ENCODE assay signal across 1 cellular context in the genomic region with DNA sequence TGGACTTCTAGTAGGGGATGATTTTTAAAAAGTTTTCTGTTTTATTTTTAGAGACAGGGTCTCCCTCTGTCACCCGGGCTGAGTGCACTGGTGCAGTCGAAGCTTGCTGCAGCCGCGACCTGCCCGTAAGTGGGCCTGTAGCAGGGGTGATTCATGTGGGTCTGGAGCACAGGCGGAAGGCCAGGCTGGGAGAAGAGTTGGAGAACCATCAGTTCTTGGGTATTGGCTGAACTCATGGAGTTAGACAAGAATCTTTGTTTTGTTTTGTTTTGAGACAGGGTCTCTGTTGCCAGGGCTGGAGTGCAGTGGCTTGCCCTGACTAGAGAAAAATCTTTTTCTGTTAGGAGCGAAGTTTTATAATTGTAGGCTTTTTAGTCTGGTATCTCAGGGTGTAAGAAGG.
TF ChIP-seq lines count a peak whose summit lies in the region.

No MANE protein-coding gene starts in this region.

TF ChIP-seq in K562, 482 proteins besides CTCF, POLR2A, EP300 and RAD21:
- TF ChIP-seq RBFOX2 (IDR thresholded peaks at IDR 0.05; ENCODE audit: low read depth, low read length) (0 out of 2 replicates have a peak, but pooled peaks have one; percentile 46), JUND (IDR thresholded peaks at IDR 0.05; ENCODE audit: borderline replicate concordance, low read depth, low read length) (no peak), JUND (tag; IDR thresholded peaks at IDR 0.05; ENCODE audit: borderline replicate concordance, low read depth, low read length) (no peak), TAF7 (tag; IDR thresholded peaks at IDR 0.05) (no peak), HMG20B (CRISPR knock-in tag; IDR thresholded peaks at IDR 0.05) (no peak), MCM5 (IDR thresholded peaks at IDR 0.05; ENCODE audit: low read depth) (no peak)
- TF ChIP-seq, protein P1, sequence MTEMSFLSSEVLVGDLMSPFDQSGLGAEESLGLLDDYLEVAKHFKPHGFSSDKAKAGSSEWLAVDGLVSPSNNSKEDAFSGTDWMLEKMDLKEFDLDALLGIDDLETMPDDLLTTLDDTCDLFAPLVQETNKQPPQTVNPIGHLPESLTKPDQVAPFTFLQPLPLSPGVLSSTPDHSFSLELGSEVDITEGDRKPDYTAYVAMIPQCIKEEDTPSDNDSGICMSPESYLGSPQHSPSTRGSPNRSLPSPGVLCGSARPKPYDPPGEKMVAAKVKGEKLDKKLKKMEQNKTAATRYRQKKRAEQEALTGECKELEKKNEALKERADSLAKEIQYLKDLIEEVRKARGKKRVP (CRISPR knock-in tag; IDR thresholded peaks at IDR 0.05), result no peak
- TF ChIP-seq, protein P2, sequence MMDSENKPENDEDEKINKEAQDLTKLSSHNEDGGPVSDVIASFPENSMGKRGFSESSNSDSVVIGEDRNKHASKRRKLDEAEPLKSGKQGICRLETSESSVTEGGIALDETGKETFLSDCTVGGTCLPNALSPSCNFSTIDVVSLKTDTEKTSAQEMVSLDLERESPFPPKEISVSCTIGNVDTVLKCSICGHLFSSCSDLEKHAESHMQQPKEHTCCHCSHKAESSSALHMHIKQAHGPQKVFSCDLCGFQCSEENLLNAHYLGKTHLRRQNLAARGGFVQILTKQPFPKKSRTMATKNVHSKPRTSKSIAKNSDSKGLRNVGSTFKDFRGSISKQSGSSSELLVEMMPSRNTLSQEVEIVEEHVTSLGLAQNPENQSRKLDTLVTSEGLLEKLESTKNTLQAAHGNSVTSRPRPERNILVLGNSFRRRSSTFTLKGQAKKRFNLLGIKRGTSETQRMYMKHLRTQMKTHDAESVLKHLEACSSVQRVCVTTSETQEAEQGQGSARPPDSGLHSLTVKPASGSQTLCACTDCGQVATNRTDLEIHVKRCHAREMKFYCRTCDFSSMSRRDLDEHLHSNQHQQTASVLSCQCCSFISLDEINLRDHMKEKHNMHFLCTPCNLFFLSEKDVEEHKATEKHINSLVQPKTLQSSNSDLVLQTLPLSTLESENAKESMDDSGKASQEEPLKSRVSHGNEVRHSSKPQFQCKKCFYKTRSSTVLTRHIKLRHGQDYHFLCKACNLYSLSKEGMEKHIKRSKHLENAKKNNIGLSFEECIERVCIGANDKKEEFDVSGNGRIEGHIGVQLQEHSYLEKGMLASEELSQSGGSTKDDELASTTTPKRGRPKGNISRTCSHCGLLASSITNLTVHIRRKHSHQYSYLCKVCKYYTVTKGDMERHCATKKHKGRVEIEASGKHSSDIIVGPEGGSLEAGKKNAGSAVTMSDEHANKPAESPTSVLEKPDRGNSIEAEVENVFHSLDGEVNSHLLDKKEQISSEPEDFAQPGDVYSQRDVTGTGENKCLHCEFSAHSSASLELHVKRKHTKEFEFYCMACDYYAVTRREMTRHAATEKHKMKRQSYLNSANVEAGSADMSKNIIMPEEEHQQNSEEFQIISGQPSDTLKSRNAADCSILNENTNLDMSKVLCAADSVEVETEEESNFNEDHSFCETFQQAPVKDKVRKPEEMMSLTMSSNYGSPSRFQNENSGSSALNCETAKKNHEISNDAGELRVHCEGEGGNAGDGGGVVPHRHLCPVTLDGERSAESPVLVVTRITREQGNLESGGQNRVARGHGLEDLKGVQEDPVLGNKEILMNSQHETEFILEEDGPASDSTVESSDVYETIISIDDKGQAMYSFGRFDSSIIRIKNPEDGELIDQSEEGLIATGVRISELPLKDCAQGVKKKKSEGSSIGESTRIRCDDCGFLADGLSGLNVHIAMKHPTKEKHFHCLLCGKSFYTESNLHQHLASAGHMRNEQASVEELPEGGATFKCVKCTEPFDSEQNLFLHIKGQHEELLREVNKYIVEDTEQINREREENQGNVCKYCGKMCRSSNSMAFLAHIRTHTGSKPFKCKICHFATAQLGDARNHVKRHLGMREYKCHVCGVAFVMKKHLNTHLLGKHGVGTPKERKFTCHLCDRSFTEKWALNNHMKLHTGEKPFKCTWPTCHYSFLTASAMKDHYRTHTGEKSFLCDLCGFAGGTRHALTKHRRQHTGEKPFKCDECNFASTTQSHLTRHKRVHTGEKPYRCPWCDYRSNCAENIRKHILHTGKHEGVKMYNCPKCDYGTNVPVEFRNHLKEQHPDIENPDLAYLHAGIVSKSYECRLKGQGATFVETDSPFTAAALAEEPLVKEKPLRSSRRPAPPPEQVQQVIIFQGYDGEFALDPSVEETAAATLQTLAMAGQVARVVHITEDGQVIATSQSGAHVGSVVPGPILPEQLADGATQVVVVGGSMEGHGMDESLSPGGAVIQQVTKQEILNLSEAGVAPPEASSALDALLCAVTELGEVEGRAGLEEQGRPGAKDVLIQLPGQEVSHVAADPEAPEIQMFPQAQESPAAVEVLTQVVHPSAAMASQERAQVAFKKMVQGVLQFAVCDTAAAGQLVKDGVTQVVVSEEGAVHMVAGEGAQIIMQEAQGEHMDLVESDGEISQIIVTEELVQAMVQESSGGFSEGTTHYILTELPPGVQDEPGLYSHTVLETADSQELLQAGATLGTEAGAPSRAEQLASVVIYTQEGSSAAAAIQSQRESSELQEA (IDR thresholded peaks at IDR 0.05; ENCODE audit: low read depth), result no peak
- TF ChIP-seq, protein P3, sequence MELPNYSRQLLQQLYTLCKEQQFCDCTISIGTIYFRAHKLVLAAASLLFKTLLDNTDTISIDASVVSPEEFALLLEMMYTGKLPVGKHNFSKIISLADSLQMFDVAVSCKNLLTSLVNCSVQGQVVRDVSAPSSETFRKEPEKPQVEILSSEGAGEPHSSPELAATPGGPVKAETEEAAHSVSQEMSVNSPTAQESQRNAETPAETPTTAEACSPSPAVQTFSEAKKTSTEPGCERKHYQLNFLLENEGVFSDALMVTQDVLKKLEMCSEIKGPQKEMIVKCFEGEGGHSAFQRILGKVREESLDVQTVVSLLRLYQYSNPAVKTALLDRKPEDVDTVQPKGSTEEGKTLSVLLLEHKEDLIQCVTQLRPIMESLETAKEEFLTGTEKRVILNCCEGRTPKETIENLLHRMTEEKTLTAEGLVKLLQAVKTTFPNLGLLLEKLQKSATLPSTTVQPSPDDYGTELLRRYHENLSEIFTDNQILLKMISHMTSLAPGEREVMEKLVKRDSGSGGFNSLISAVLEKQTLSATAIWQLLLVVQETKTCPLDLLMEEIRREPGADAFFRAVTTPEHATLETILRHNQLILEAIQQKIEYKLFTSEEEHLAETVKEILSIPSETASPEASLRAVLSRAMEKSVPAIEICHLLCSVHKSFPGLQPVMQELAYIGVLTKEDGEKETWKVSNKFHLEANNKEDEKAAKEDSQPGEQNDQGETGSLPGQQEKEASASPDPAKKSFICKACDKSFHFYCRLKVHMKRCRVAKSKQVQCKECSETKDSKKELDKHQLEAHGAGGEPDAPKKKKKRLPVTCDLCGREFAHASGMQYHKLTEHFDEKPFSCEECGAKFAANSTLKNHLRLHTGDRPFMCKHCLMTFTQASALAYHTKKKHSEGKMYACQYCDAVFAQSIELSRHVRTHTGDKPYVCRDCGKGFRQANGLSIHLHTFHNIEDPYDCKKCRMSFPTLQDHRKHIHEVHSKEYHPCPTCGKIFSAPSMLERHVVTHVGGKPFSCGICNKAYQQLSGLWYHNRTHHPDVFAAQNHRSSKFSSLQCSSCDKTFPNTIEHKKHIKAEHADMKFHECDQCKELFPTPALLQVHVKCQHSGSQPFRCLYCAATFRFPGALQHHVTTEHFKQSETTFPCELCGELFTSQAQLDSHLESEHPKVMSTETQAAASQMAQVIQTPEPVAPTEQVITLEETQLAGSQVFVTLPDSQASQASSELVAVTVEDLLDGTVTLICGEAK (IDR thresholded peaks at IDR 0.05), result no peak
- TF ChIP-seq, protein P3 (CRISPR knock-in tag; IDR thresholded peaks at IDR 0.05), result no peak
